In the genomic region with DNA sequence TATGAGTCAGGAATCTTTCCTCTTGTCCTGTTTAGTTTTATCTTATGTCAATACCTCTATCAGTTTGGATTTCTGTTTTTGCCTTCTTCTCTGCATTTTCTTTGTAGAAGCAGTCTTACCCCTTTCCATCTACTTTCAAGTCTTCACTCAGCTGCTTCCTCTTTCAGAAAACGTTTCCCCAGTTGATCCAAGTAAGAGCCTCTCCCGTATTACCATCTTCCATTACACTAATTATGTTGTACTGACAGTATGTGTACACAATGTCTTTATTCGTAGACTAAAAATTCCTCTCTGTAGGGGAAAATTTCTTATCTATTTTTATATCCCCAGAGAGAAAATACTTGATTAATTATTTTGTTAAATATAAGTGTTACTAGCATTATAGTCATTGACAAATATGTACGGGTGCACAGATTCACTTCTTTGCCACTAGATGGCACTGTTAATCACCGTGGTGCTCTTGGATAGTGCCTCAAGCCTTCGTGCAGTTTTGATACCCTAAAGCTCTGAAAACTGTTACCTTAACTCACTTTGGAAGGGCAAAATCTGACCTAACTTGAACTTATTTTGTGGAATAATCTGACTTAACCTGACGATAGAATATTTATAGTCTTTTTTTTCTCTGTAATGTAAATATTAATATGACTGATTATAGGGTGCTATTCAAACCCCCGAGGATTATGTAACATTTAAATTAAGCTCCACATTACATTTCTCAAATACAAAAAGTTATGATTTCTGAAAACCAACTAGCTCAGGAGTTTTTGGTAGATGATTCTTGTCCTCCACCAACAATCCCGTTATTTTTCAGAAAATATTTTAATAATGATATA, we compare ENCODE assay signal across 8 cellular contexts.
DNase-seq lines count a peak whose midpoint lies in the region; ATAC-seq, FAIRE-seq and TF ChIP-seq lines count a peak whose summit lies in the region.

No MANE protein-coding gene starts in this region.

- DNase-seq in activated CD4-positive, CD25-positive, alpha-beta regulatory T cell (lab: John Stamatoyannopoulos, UW), result no peak
- peak; percentile 47 for DNase-seq in NCI-H748 (lab: John Stamatoyannopoulos, UW; ENCODE audit: unreplicated experiment)
- DNase-seq in T47D (ENCODE audit: low read depth in 1 of 2, low spot score in 1 of 2), result peak; percentile 26 to 59
- DNase-seq in testis, result peak; percentile 34

- no peaks in the 10 kb centered on the region for H3K9me3 ChIP-seq in testis

- intact Hi-C loops in testis (cut with DNase I; ENCODE audit: low total_unique reads), result no loop called here

- in situ Hi-C loops in T47D (cut with HindIII; ENCODE audit: low pct_unique_long_range_greater_than_20kb, low sequenced_read_pairs), result no loop called here

- TF ChIP-seq POLR2A in testis (IDR thresholded peaks at IDR 0.05), result no peak

- H3K27ac ChIP-seq in testis, result no peak overlapping the region

- peak; percentile 78 for ATAC-seq in activated CD4-positive, CD25-positive, alpha-beta regulatory T cell treated with anti-CD3 and anti-CD28 coated beads, Interleukin-2, amount 50 U/mL, for 24 hours
- ATAC-seq in GM19372 (IDR thresholded peaks at IDR 0.05; ENCODE audit: low read depth, unreplicated experiment), result peak; percentile 97
- ATAC-seq in HG03159 (IDR thresholded peaks at IDR 0.05; ENCODE audit: unreplicated experiment), result peak; percentile 99

- no peaks in the 10 kb centered on the region for H3K4me1 ChIP-seq in testis

- TF ChIP-seq CTCF in testis (IDR thresholded peaks at IDR 0.05), result peak; percentile 58 to 93 (median 60)

- peak; percentile 99 for FAIRE-seq in islet of Langerhans (lab: Jason Lieb, UNC)

- H3K27me3 ChIP-seq in testis, result no peaks in the 10 kb centered on the region

- no peak overlapping the region for H3K4me3 ChIP-seq in testis

- no peaks in the 10 kb centered on the region for H3K36me3 ChIP-seq in testis (ENCODE audit: low read depth, missing control alignments)

- 15 to 21% methylated on average over 9 of the region's 9 CpGs for WGBS in testis, 2 donors

Comparison
In these comparisons a context has a peak if more than half of its experiments do, and no peak if none do; other contexts are left out.
1. DNase-seq: peak in NCI-H748 (single experiment), T47D (2 of 2) and testis (single experiment); none in activated CD4-positive, CD25-positive, alpha-beta regulatory T cell (0 of 4).
2. Peak in every context shown above with its lines, with median percentiles within 50 percentile points of each other: ATAC-seq.